16 cellular contexts compared by ENCODE assay signal in the genomic region with DNA sequence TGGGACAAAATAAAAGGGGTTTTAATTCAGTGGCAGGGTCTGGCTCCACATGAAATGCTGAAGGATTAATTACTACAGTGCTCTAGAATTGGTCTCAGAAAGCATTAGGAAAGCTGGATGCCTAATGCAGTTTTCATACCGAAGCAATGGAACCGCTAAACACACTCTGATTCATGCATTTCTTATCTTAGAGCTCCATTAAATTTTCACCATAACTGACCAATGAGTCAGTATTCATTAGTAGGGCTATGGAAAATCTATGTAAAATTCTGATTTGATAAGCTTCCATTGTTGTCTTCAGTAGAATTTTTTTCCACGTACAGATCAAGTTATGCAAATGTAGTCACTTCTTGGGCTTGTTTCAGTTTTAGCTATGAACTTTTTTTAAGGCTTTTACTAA.
DNase-seq lines count a peak whose midpoint lies in the region; ATAC-seq and TF ChIP-seq lines count a peak whose summit lies in the region.
"Had no signal": no experiment of that assay in that cellular context is flagged by ENCODE, and none has a peak within 500 bp of the region (broad histone marks: within the 10 kb centered on the region; RNA-seq: fewer than 3 reads in every experiment).

No MANE protein-coding gene starts in this region.

- peak; percentile 51 for DNase-seq in AG04450 (ENCODE audit: low read depth, low spot score)
- DNase-seq in HT1080 (ENCODE audit: low read depth): peak; percentile 65
- DNase-seq in astrocyte of the hippocampus (ENCODE audit: low read depth, low spot score): peak; percentile 85
- DNase-seq in kidney tubule cell (ENCODE audit: low spot score): peak; percentile 33
- DNase-seq in RPMI8226: no peak
- DNase-seq in stimulated activated effector memory CD8-positive, alpha-beta T cell treated with anti-CD3 and anti-CD28 coated beads, Interleukin-12 subunit alpha, Interleukin-12 subunit beta, amount 100 ng/mL, for 72 hours (ENCODE audit: low spot score in 2 of 2): no peak
- DNase-seq: GF-D8, left ventricle myocardium superior, NCI-H1417, NCI-H524, SHP77 had no signal

- H3K36me3 ChIP-seq in gastroesophageal sphincter: no peaks in the 10 kb centered on the region

- ATAC-seq in gastroesophageal sphincter (no peak), HG03039 (IDR thresholded peaks at IDR 0.05; ENCODE audit: unreplicated experiment) (no peak)
- no peak for ATAC-seq in stimulated activated effector memory CD8-positive, alpha-beta T cell treated with anti-CD3 and anti-CD28 coated beads, Interleukin-12 subunit alpha, Interleukin-12 subunit beta, amount 100 ng/mL, for 72 hours
- ATAC-seq: left ventricle myocardium superior had no signal

- peaks cover 28% of the 10 kb centered on the region for H3K36me3 Mint-ChIP-seq in stimulated activated effector memory CD8-positive, alpha-beta T cell treated with anti-CD3 and anti-CD28 coated beads, Interleukin-12 subunit alpha, Interleukin-12 subunit beta, amount 100 ng/mL, for 72 hours

- H3K9me3 ChIP-seq in AG04450 (ENCODE audit: control insufficient read depth, insufficient read depth, low read length) (no peaks in the 10 kb centered on the region; the same call in 1 of the 2 replicates), gastroesophageal sphincter (no peaks in the 10 kb centered on the region)

- H3K27ac ChIP-seq in AG04450 (ENCODE audit: low read depth, low read length) (no peak overlapping the region), gastroesophageal sphincter (peak overlapping the region in 1 of 4 donors; percentile 1)
- H3K27ac ChIP-seq: C4-2B, VCaP had no signal

- H3K4me3 Mint-ChIP-seq in stimulated activated effector memory CD8-positive, alpha-beta T cell treated with anti-CD3 and anti-CD28 coated beads, Interleukin-12 subunit alpha, Interleukin-12 subunit beta, amount 100 ng/mL, for 72 hours: no peak overlapping the region
- H3K4me3 Mint-ChIP-seq: IgD-negative memory B cell had no signal

- POLR2A ChIA-PET in AG04450 (lab: Yijun Ruan, JAX): interaction anchor here (0.8 to 1.1 kb wide), 2 partner anchors 13 to 16 kb away, joined by 4 to 7 read pairs; no protein-coding TSS in a partner anchor

- no peaks in the 10 kb centered on the region for H3K27me3 ChIP-seq in AG04450 (ENCODE audit: control insufficient read depth, insufficient read depth, low read length)
- no peaks in the 10 kb centered on the region for H3K27me3 ChIP-seq in gastroesophageal sphincter

- no peak overlapping the region for H3K27ac Mint-ChIP-seq in stimulated activated effector memory CD8-positive, alpha-beta T cell treated with anti-CD3 and anti-CD28 coated beads, Interleukin-12 subunit alpha, Interleukin-12 subunit beta, amount 100 ng/mL, for 72 hours
- H3K27ac Mint-ChIP-seq: IgD-negative memory B cell had no signal

- no peak for TF ChIP-seq EP300 in gastroesophageal sphincter (IDR thresholded peaks at IDR 0.05)

- H3K4me3 ChIP-seq in AG04450 (ENCODE audit: low read depth, low read length) (no peak overlapping the region), gastroesophageal sphincter (no peak overlapping the region)

- no peak for TF ChIP-seq POLR2A in gastroesophageal sphincter (IDR thresholded peaks at IDR 0.05)

- no peaks in the 10 kb centered on the region for H3K4me1 ChIP-seq in gastroesophageal sphincter

- CTCF ChIA-PET in AG04450 (lab: Charles Lee): interaction anchor here (0.6 kb wide), 1 partner anchor 9 kb away, joined by 3 read pairs; no protein-coding TSS in a partner anchor

- H3K9me3 Mint-ChIP-seq in stimulated activated effector memory CD8-positive, alpha-beta T cell treated with anti-CD3 and anti-CD28 coated beads, Interleukin-12 subunit alpha, Interleukin-12 subunit beta, amount 100 ng/mL, for 72 hours: no peaks in the 10 kb centered on the region
- H3K9me3 Mint-ChIP-seq: IgD-negative memory B cell had no signal

- WGBS in gastroesophageal sphincter (ENCODE audit: low coverage in 1 of 2), 2 donors: 23 to 60% methylated on average over 1 to 3 of the region's 3 CpGs

- H3K4me1 Mint-ChIP-seq in stimulated activated effector memory CD8-positive, alpha-beta T cell treated with anti-CD3 and anti-CD28 coated beads, Interleukin-12 subunit alpha, Interleukin-12 subunit beta, amount 100 ng/mL, for 72 hours: peaks cover 10% of the 10 kb centered on the region

- TF ChIP-seq CTCF in AG04450 (IDR thresholded peaks at IDR 0.05; ENCODE audit: low read depth, low read length) (no peak), gastroesophageal sphincter (IDR thresholded peaks at IDR 0.05) (no peak)

Comparison
In these comparisons a context has a peak if more than half of its experiments do, and no peak if none do; other contexts are left out.
1. DNase-seq: peak in AG04450 (single experiment), HT1080 (single experiment), astrocyte of the hippocampus (single experiment) and kidney tubule cell (single experiment); none in RPMI8226 (single experiment) and stimulated activated effector memory CD8-positive, alpha-beta T cell treated with anti-CD3 and anti-CD28 coated beads, Interleukin-12 subunit alpha, Interleukin-12 subunit beta, amount 100 ng/mL, for 72 hours (0 of 2).